Comparison of ENCODE assay signal across 10 cellular contexts in the genomic region with DNA sequence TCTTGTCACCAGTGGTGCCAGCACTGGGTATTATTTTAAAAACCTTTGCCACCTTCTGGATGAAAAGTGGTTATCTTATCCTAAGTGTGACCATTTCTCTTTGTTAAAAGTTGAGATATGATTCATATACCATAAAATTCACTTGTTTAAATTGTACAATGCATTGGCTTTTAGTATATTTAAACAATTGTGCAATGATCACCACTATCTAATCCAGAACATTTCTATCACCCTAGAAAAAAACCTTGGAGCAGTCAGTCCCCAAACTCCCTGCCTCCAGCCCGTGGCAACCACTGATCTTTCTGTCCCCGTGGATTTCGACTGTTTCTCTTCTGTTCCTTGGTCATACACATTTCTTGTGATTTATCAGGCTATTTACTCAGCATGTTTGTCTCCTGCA. TPM values are rescaled to one million over a fixed set of nuclear protein-coding genes. Genes with fewer than 3 reads are reported as not detected.
DNase-seq lines count a peak whose midpoint lies in the region; ATAC-seq and TF ChIP-seq lines count a peak whose summit lies in the region.
"Had no signal": no experiment of that assay in that cellular context is flagged by ENCODE, and none has a peak within 500 bp of the region (broad histone marks: within the 10 kb centered on the region; RNA-seq: fewer than 3 reads in every experiment).

No MANE protein-coding gene starts in this region.

- peaks cover 8% of the 10 kb centered on the region for H3K27me3 Mint-ChIP-seq in activated naive CD4-positive, alpha-beta T cell treated with anti-CD3 and anti-CD28 coated beads, Interleukin-2, amount 10 ng/mL, durations not matched to agents 7 days and 5 days
- H3K27me3 Mint-ChIP-seq in memory B cell (no peaks in the 10 kb centered on the region), type B pancreatic cell (peaks cover 4% of the 10 kb centered on the region)

- DNase-seq in activated naive CD4-positive, alpha-beta T cell treated with anti-CD3 and anti-CD28 coated beads, Interleukin-2, amount 10 ng/mL, durations not matched to agents 7 days and 5 days, result no peak
- DNase-seq in activated naive CD4-positive, alpha-beta T cell treated with anti-CD3 and anti-CD28 coated beads, Interleukin-2, amount 50 U/mL, for 72 hours (ENCODE audit: low spot score in 2 of 2), result no peak
- DNase-seq in adipocyte (ENCODE audit: low read depth) (peak; percentile 43), memory B cell (ENCODE audit: low spot score in 2 of 2) (no peak), type B pancreatic cell (ENCODE audit: extremely low spot score, unreplicated experiment) (no peak), MV-4-11 (lab: John Stamatoyannopoulos, UW) (no peak), 8988T (no peak)
- DNase-seq in stimulated activated CD4-positive, alpha-beta T cell treated with anti-CD3 and anti-CD28 coated beads, Interleukin-4, amount 100 ng/mL, for 24 hours, result no peak
- DNase-seq: activated naive CD4-positive, alpha-beta T cell treated with anti-CD3 and anti-CD28 coated beads, Interleukin-2, amount 50 U/mL, for 16 hours; BE2C had no signal

- peak overlapping the region; percentile 75 for H3K4me3 Mint-ChIP-seq in activated naive CD4-positive, alpha-beta T cell treated with anti-CD3 and anti-CD28 coated beads, Interleukin-2, amount 10 ng/mL, durations not matched to agents 7 days and 5 days
- H3K4me3 Mint-ChIP-seq in memory B cell, result peak overlapping the region; percentile 80
- H3K4me3 Mint-ChIP-seq in type B pancreatic cell, result no peak overlapping the region

- H3K36me3 Mint-ChIP-seq in activated naive CD4-positive, alpha-beta T cell treated with anti-CD3 and anti-CD28 coated beads, Interleukin-2, amount 10 ng/mL, durations not matched to agents 7 days and 5 days, result peaks cover 44% of the 10 kb centered on the region
- H3K36me3 Mint-ChIP-seq in activated naive CD4-positive, alpha-beta T cell treated with anti-CD3 and anti-CD28 coated beads, Interleukin-2, amount 50 U/mL, for 72 hours, result peaks cover 5 to 15% of the 10 kb centered on the region in 2 donors
- H3K36me3 Mint-ChIP-seq in memory B cell (peaks cover 5% of the 10 kb centered on the region), type B pancreatic cell (no peaks in the 10 kb centered on the region)

- H3K9me3 Mint-ChIP-seq in activated naive CD4-positive, alpha-beta T cell treated with anti-CD3 and anti-CD28 coated beads, Interleukin-2, amount 10 ng/mL, durations not matched to agents 7 days and 5 days, result no peaks in the 10 kb centered on the region
- H3K9me3 Mint-ChIP-seq in activated naive CD4-positive, alpha-beta T cell treated with anti-CD3 and anti-CD28 coated beads, Interleukin-2, amount 50 U/mL, for 72 hours, result no peaks in the 10 kb centered on the region
- H3K9me3 Mint-ChIP-seq in memory B cell, result no peaks in the 10 kb centered on the region
- no peaks in the 10 kb centered on the region for H3K9me3 Mint-ChIP-seq in type B pancreatic cell

- H3K36me3 ChIP-seq in adipocyte (ENCODE audit: control insufficient read depth, insufficient read depth, low read length, severe bottlenecking), result no peaks in the 10 kb centered on the region
- H3K36me3 ChIP-seq: BE2C had no signal

- CTCF ChIA-PET in activated naive CD4-positive, alpha-beta T cell treated with anti-CD3 and anti-CD28 coated beads, Interleukin-2, amount 10 ng/mL, durations not matched to agents 7 days and 5 days (lab: Charles Lee), result interaction anchor here (1.1 to 3.6 kb wide), 7 partner anchors 10 to 37 kb away, joined by 3 to 26 read pairs (median 14); no protein-coding TSS in a partner anchor

- H3K9ac ChIP-seq in adipocyte (ENCODE audit: low read length), result peak overlapping the region; percentile 59

- peak overlapping the region; percentile 46 for H3K4me3 ChIP-seq in adipocyte (ENCODE audit: low read length)

- peaks cover 98% of the 10 kb centered on the region for H3K4me1 Mint-ChIP-seq in activated naive CD4-positive, alpha-beta T cell treated with anti-CD3 and anti-CD28 coated beads, Interleukin-2, amount 10 ng/mL, durations not matched to agents 7 days and 5 days
- H3K4me1 Mint-ChIP-seq in memory B cell (peaks cover 71% of the 10 kb centered on the region), type B pancreatic cell (ENCODE audit: unreplicated experiment) (peaks cover 25% of the 10 kb centered on the region)

- TF ChIP-seq CTCF in type B pancreatic cell (conservative IDR thresholded peaks at IDR 0.05), result no peak

- H3K4me1 ChIP-seq in adipocyte (ENCODE audit: control insufficient read depth, insufficient read depth, low read length), result peaks cover 53% of the 10 kb centered on the region

- H3K27ac Mint-ChIP-seq in activated naive CD4-positive, alpha-beta T cell treated with anti-CD3 and anti-CD28 coated beads, Interleukin-2, amount 10 ng/mL, durations not matched to agents 7 days and 5 days, result peak overlapping the region; percentile 100
- no peak overlapping the region for H3K27ac Mint-ChIP-seq in activated naive CD4-positive, alpha-beta T cell treated with anti-CD3 and anti-CD28 coated beads, Interleukin-2, amount 50 U/mL, for 72 hours
- H3K27ac Mint-ChIP-seq in memory B cell (peak overlapping the region; percentile 99), type B pancreatic cell (peak overlapping the region; percentile 12)

- no peak for ATAC-seq in activated naive CD4-positive, alpha-beta T cell treated with anti-CD3 and anti-CD28 coated beads, Interleukin-2, amount 50 U/mL, for 72 hours
- no peak for ATAC-seq in memory B cell (ENCODE audit: low read depth)

- H3K27me3 ChIP-seq in adipocyte (replicated peaks; ENCODE audit: control insufficient read depth, insufficient read depth, low read length), result no peaks in the 10 kb centered on the region
- H3K27me3 ChIP-seq: BE2C had no signal

- no peaks in the 10 kb centered on the region for H3K9me3 ChIP-seq in adipocyte (ENCODE audit: control insufficient read depth, low read length)
- H3K9me3 ChIP-seq: BE2C had no signal

RNA-seq across cellular contexts. Expression of gene SH2B3, which starts 28.3 kb away (rescaled TPM):
- 10 to 100 TPM; 18.0 to 24.6 TPM for total RNA-seq in activated naive CD4-positive, alpha-beta T cell treated with anti-CD3 and anti-CD28 coated beads, Interleukin-2, amount 50 U/mL, for 72 hours
- 2.4 and 5.2 TPM in 2 replicates for total RNA-seq in type B pancreatic cell (ENCODE audit: low replicate concordance)

Comparison
In these comparisons a context has a peak if more than half of its experiments do, and no peak if none do; other contexts are left out.
1. H3K27ac Mint-ChIP-seq: peak in activated naive CD4-positive, alpha-beta T cell treated with anti-CD3 and anti-CD28 coated beads, Interleukin-2, amount 10 ng/mL, durations not matched to agents 7 days and 5 days (single experiment), memory B cell (single experiment) and type B pancreatic cell (single experiment); none in activated naive CD4-positive, alpha-beta T cell treated with anti-CD3 and anti-CD28 coated beads, Interleukin-2, amount 50 U/mL, for 72 hours (0 of 2).